Comparison of ENCODE assay signal across 7 cellular contexts in genomic region chr12:12999276-12999958, GRCh38. TPM values are rescaled to one million over a fixed set of nuclear protein-coding genes. Genes with fewer than 3 reads are reported as not detected.
DNase-seq lines count a peak whose midpoint lies in the region; ATAC-seq and TF ChIP-seq lines count a peak whose summit lies in the region.

No MANE protein-coding gene starts in this region.

- POLR2A ChIA-PET in HEK293 (lab: Yijun Ruan, JAX) = no interaction called here

- H3K27ac ChIP-seq in HEK293 (ENCODE audit: extremely low read depth, low read depth, low read length) (peak overlapping the region; percentile 82), neutrophil (peak overlapping the region; percentile 93)

- ATAC-seq in SK-N-SH treated with all-trans-retinoic acid at 6 μM for 48 hours (peak; percentile 5), GM21529 (IDR thresholded peaks at IDR 0.05; ENCODE audit: unreplicated experiment) (no peak)

- H3K36me3 ChIP-seq in HEK293 (ENCODE audit: control insufficient read depth in 2 of 2, insufficient read depth in 1 of 2, low read length in 2 of 2) (no peaks in the 10 kb centered on the region), neutrophil (no peaks in the 10 kb centered on the region)

- no peaks in the 10 kb centered on the region for H3K9me3 ChIP-seq in HEK293 (ENCODE audit: control insufficient read depth, insufficient read depth, low read depth, low read length)
- no peaks in the 10 kb centered on the region for H3K9me3 ChIP-seq in neutrophil

- CTCF ChIA-PET in HEK293 (lab: Yijun Ruan, JAX) = interaction anchor here (0.6 to 1.2 kb wide), 4 partner anchors 13 to 212 kb away, joined by 3 to 5 read pairs (median 3); no protein-coding TSS in a partner anchor

- TF ChIP-seq CTCF in HEK293 (tag by site-specific recombination; IDR thresholded peaks at IDR 0.05) (no peak), fibroblast of pulmonary artery (IDR thresholded peaks at IDR 0.05; ENCODE audit: low read length, missing control alignments) (no peak), neutrophil (IDR thresholded peaks at IDR 0.05) (no peak)

- peaks cover 21% of the 10 kb centered on the region for H3K27me3 ChIP-seq in neutrophil

- peaks cover 6% of the 10 kb centered on the region for H3K4me1 ChIP-seq in HEK293 (ENCODE audit: control insufficient read depth, insufficient read depth, low read length)
- H3K4me1 ChIP-seq in neutrophil (ENCODE audit: control insufficient read depth in 1 of 2, insufficient read depth in 1 of 2, low read depth in 1 of 2, low read length in 1 of 2) = peaks cover 24 to 25% of the 10 kb centered on the region in 2 experiments

- peak; percentile 32 for DNase-seq in fibroblast of pulmonary artery (ENCODE audit: low read depth)
- no peak for DNase-seq in H4 (ENCODE audit: low spot score)
- no peak for DNase-seq in epidermal melanocyte (ENCODE audit: insufficient read length, low spot score)

- H3K4me3 ChIP-seq in HEK293 (ENCODE audit: low read depth, low read length) (peak overlapping the region; percentile 74), fibroblast of pulmonary artery (replicated peaks; ENCODE audit: low read depth, low read length) (peak overlapping the region; percentile 94), neutrophil (ENCODE audit: low read depth in 1 of 2, low read length in 1 of 2) (peak overlapping the region; percentile 58 to 77)

TF ChIP-seq in HEK293, 187 proteins besides CTCF, POLR2A, EP300 and RAD21 (continues in another document):
- TF ChIP-seq ZBTB44 (tag by site-specific recombination; IDR thresholded peaks at IDR 0.05) (no peak), ZNF398 (tag by site-specific recombination; IDR thresholded peaks at IDR 0.05) (peak; percentile 19; the same call in 1 of the 2 replicates), GLIS2 (tag by site-specific recombination; IDR thresholded peaks at IDR 0.05) (0 out of 2 replicates have a peak, but pooled peaks have one; percentile 30), ZNF449 (tag by site-specific recombination; IDR thresholded peaks at IDR 0.05) (0 out of 2 replicates have a peak, but pooled peaks have one; percentile 8), ZNF549 (tag by site-specific recombination; IDR thresholded peaks at IDR 0.05) (no peak)

TF ChIP-seq in SK-N-SH treated with all-trans-retinoic acid at 6 μM for 48 hours, 23 proteins besides CTCF, POLR2A, EP300 and RAD21:
- no peak for TF ChIP-seq ZC3H10 (CRISPR knock-in tag; IDR thresholded peaks at IDR 0.05)
- TF ChIP-seq SNAI2 (CRISPR knock-in tag; IDR thresholded peaks at IDR 0.05) = no peak
- TF ChIP-seq OSR1 (CRISPR knock-in tag; IDR thresholded peaks at IDR 0.05) = no peak
- TF ChIP-seq PPARA (CRISPR knock-in tag; IDR thresholded peaks at IDR 0.05; ENCODE audit: borderline replicate concordance) = no peak
- no peak for TF ChIP-seq GLIS3 (CRISPR knock-in tag; IDR thresholded peaks at IDR 0.05)
- no peak for TF ChIP-seq TCF4 (CRISPR knock-in tag; IDR thresholded peaks at IDR 0.05; ENCODE audit: borderline replicate concordance)
- no peak for TF ChIP-seq ESRRG (CRISPR knock-in tag; IDR thresholded peaks at IDR 0.05)
- no peak for TF ChIP-seq POU6F1 (CRISPR knock-in tag; IDR thresholded peaks at IDR 0.05; ENCODE audit: borderline replicate concordance, low read depth)
TF ChIP-seq in SK-N-SH treated with all-trans-retinoic acid at 6 μM for 48 hours: peak in this region for 0.

RNA-seq across cellular contexts. Expression of gene HEBP1, which starts 0.6 kb away (rescaled TPM):
- total RNA-seq in H4 (2014; rRNA removed; shearing (Covaris generic)) = 6.9 and 8.8 TPM in 2 replicates

RNA-seq across cellular contexts. Expression of gene FAM234B, which starts 44.8 kb away (rescaled TPM):
- total RNA-seq in H4 (2014; rRNA removed; shearing (Covaris generic)) = 3.9 and 5.1 TPM in 2 replicates

RNA-seq across cellular contexts. Expression of gene GPRC5D, which starts 47.4 kb away (rescaled TPM):
- not detected in 2 replicates for total RNA-seq in H4 (2014; rRNA removed; shearing (Covaris generic))
